14 cellular contexts compared by ENCODE assay signal in genomic region chr11:106133529-106133928, GRCh38. TPM values are rescaled to one million over a fixed set of nuclear protein-coding genes. Genes with fewer than 3 reads are reported as not detected.
DNase-seq lines count a peak whose midpoint lies in the region; ATAC-seq, FAIRE-seq and TF ChIP-seq lines count a peak whose summit lies in the region.
"Had no signal": no experiment of that assay in that cellular context is flagged by ENCODE, and none has a peak within 500 bp of the region (broad histone marks: within the 10 kb centered on the region; RNA-seq: fewer than 3 reads in every experiment).

No MANE protein-coding gene starts in this region.

- H3K4me1 Mint-ChIP-seq in H9 = peaks cover 13 to 21% of the 10 kb centered on the region in 2 experiments
- no peaks in the 10 kb centered on the region for H3K4me1 Mint-ChIP-seq in natural killer cell treated with Interleukin-12 subunit alpha and Interleukin-12 subunit beta and Interleukin-15 and Interleukin-18, amount 100 ng/mL, for 72 hours (ENCODE audit: low read depth in 2 of 2)

- no peaks in the 10 kb centered on the region for H4K20me1 ChIP-seq in H9 (ENCODE audit: control insufficient read depth, insufficient read depth, insufficient read length)

- intact Hi-C loops in Right ventricle myocardium inferior (cut with DNase I) = no loop called here

- no peak overlapping the region for H3K14ac ChIP-seq in H9 (ENCODE audit: insufficient read depth, low read length)

- no peaks in the 10 kb centered on the region for H3K27me3 Mint-ChIP-seq in H9 (ENCODE audit: low read depth)
- H3K27me3 Mint-ChIP-seq in natural killer cell treated with Interleukin-12 subunit alpha and Interleukin-12 subunit beta and Interleukin-15 and Interleukin-18, amount 100 ng/mL, for 72 hours = peaks cover 8 to 27% of the 10 kb centered on the region in 2 donors

- H2BK15ac ChIP-seq in H9 (ENCODE audit: low read depth, low read length) = no peak overlapping the region

- no peak overlapping the region for H3K4me2 ChIP-seq in H9 (ENCODE audit: insufficient read depth, insufficient read length, low read length)

- H3K23ac ChIP-seq in H9 (ENCODE audit: insufficient read length, low read depth, low read length) = no peak overlapping the region

- H2BK120ac ChIP-seq in H9 (ENCODE audit: low read depth, low read length, poor library complexity, severe bottlenecking) = no peak overlapping the region

- H3K27me3 ChIP-seq in H9 (ENCODE audit: insufficient read depth, low read length) (no peaks in the 10 kb centered on the region), foreskin keratinocyte (peaks cover 5% of the 10 kb centered on the region), MG63 (peaks cover 3% of the 10 kb centered on the region; the same call in 1 of the 2 replicates)

- H3K9me3 ChIP-seq in H9 (ENCODE audit: control insufficient read depth, low read depth, low read length) (no peaks in the 10 kb centered on the region), MG63 (no peaks in the 10 kb centered on the region)
- H3K9me3 ChIP-seq: esophagus squamous epithelium had no signal

- H4K91ac ChIP-seq in H9 (ENCODE audit: insufficient read length, low read depth, low read length) = no peak overlapping the region

- no peak overlapping the region for H3K56ac ChIP-seq in H9 (ENCODE audit: insufficient read length, low read depth, low read length)

- FAIRE-seq in D721Med (lab: Jason Lieb, UNC) = no peak

- DNase-seq in D721Med (ENCODE audit: insufficient read length, low spot score) = no peak
- no peak for DNase-seq in H9
- DNase-seq in SK-MEL-5 (ENCODE audit: low read depth, low spot score) = peak; percentile 37
- DNase-seq in foreskin keratinocyte = no peak
- no peak for DNase-seq in cerebellar nuclear complex (lab: John Stamatoyannopoulos, UW)
- DNase-seq in natural killer cell treated with Interleukin-12 subunit alpha and Interleukin-12 subunit beta and Interleukin-15 and Interleukin-18, amount 100 ng/mL, for 72 hours (ENCODE audit: low spot score) = no peak
- no peak for DNase-seq in MG63
- no peak for DNase-seq in Right ventricle myocardium inferior (ENCODE audit: missing footprints)
- DNase-seq: Calu3, esophagus squamous epithelium, kidney glomerular epithelial cell, NCI-H187 had no signal

- no peak overlapping the region for H3T11ph ChIP-seq in H9 (ENCODE audit: low read length)

- no peak overlapping the region for H2BK12ac ChIP-seq in H9 (ENCODE audit: insufficient read length, low read depth, low read length)

- ATAC-seq in foreskin keratinocyte = no peak
- ATAC-seq in natural killer cell treated with Interleukin-12 subunit alpha and Interleukin-12 subunit beta and Interleukin-15 and Interleukin-18, amount 100 ng/mL, for 72 hours = no peak
- ATAC-seq in Right ventricle myocardium inferior = no peak

- peak; percentile 12 for TF ChIP-seq CTCF in D721Med (IDR thresholded peaks at IDR 0.05; ENCODE audit: insufficient read depth, missing control alignments)
- TF ChIP-seq CTCF in H9 (conservative IDR thresholded peaks at IDR 0.05) = peak; percentile 60
- peak; percentile 52 for TF ChIP-seq CTCF in foreskin keratinocyte (conservative IDR thresholded peaks at IDR 0.05)

- no peak overlapping the region for H3K9ac ChIP-seq in H9 (ENCODE audit: extremely low read depth, insufficient read length, low read length)
- H3K9ac ChIP-seq: parathyroid adenoma had no signal

- H3K79me2 ChIP-seq in H9 (ENCODE audit: insufficient read depth, low read length) = no peaks in the 10 kb centered on the region
- H3K79me2 ChIP-seq: parathyroid adenoma had no signal

- no peak overlapping the region for H4K5ac ChIP-seq in H9 (ENCODE audit: insufficient read length, low read depth, low read length)

- peaks cover 5 to 11% of the 10 kb centered on the region in 2 experiments; a peak in 4 of 5 replicates for H3K9me3 Mint-ChIP-seq in H9
- H3K9me3 Mint-ChIP-seq in natural killer cell treated with Interleukin-12 subunit alpha and Interleukin-12 subunit beta and Interleukin-15 and Interleukin-18, amount 100 ng/mL, for 72 hours = peaks cover 6% of the 10 kb centered on the region

- peaks cover 0 to 12% (median 3%) of the 10 kb centered on the region in 3 experiments; a peak in 3 of 7 replicates for H3K36me3 Mint-ChIP-seq in H9 (ENCODE audit: insufficient read depth in 1 of 3, low read depth in 3 of 3)
- no peaks in the 10 kb centered on the region for H3K36me3 Mint-ChIP-seq in natural killer cell treated with Interleukin-12 subunit alpha and Interleukin-12 subunit beta and Interleukin-15 and Interleukin-18, amount 100 ng/mL, for 72 hours

- H3K18ac ChIP-seq in H9 (ENCODE audit: insufficient read length, low read depth, low read length) = no peak overlapping the region

- no peak overlapping the region for H3K4me3 Mint-ChIP-seq in H9
- no peak overlapping the region for H3K4me3 Mint-ChIP-seq in natural killer cell treated with Interleukin-12 subunit alpha and Interleukin-12 subunit beta and Interleukin-15 and Interleukin-18, amount 100 ng/mL, for 72 hours

- H3K27ac ChIP-seq in H9 (ENCODE audit: insufficient read length, low read depth, low read length) (no peak overlapping the region), foreskin keratinocyte (no peak overlapping the region)
- H3K27ac ChIP-seq: esophagus squamous epithelium, parathyroid adenoma, SK-N-MC had no signal

- H2BK5ac ChIP-seq in H9 (ENCODE audit: insufficient read length, low read length) = no peak overlapping the region

- H3K23me2 ChIP-seq in H9 (ENCODE audit: insufficient read length, low read depth, low read length, poor library complexity, severe bottlenecking) = no peaks in the 10 kb centered on the region

- H3K4me1 ChIP-seq in H9 (ENCODE audit: insufficient read depth, low read length) (no peaks in the 10 kb centered on the region), foreskin keratinocyte (no peaks in the 10 kb centered on the region)
- H3K4me1 ChIP-seq: esophagus squamous epithelium, parathyroid adenoma had no signal

- H3K4ac ChIP-seq in H9 (ENCODE audit: low read depth, low read length) = no peak overlapping the region

- H4K8ac ChIP-seq in H9 (replicated peaks; ENCODE audit: insufficient read length, low read depth, low read length) = no peak overlapping the region

- no peaks in the 10 kb centered on the region for H3K36me3 ChIP-seq in MG63
- H3K36me3 ChIP-seq: esophagus squamous epithelium had no signal

- no peak overlapping the region for H3K4me3 ChIP-seq in MG63
- H3K4me3 ChIP-seq: esophagus squamous epithelium, SK-N-MC had no signal

- H3K27ac Mint-ChIP-seq in H9 = no peak overlapping the region
- H3K27ac Mint-ChIP-seq in natural killer cell treated with Interleukin-12 subunit alpha and Interleukin-12 subunit beta and Interleukin-15 and Interleukin-18, amount 100 ng/mL, for 72 hours = no peak overlapping the region

- in situ Hi-C loops in SK-MEL-5 (cut with HindIII; ENCODE audit: low pct_unique_long_range_greater_than_20kb, low sequenced_read_pairs) = no loop called here

- H2AK5ac ChIP-seq in H9 (ENCODE audit: insufficient read length, low read length) = no peak overlapping the region

- H3K79me1 ChIP-seq in H9 (ENCODE audit: insufficient read depth, low read depth, low read length, poor library complexity, severe bottlenecking) = no peaks in the 10 kb centered on the region

- H2AFZ ChIP-seq in H9 (ENCODE audit: low read length) = no peak overlapping the region
- H2AFZ ChIP-seq: parathyroid adenoma had no signal

- H2BK20ac ChIP-seq in H9 (ENCODE audit: low read depth, low read length, poor library complexity, severe bottlenecking) = no peak overlapping the region

RNA-seq across cellular contexts. Expression of gene AASDHPPT, which starts 56.1 kb away (rescaled TPM):
- 46.0 and 47.1 TPM in 2 replicates for total RNA-seq in H9 (2021)
- total RNA-seq in SK-MEL-5 (2014; rRNA removed; shearing (Covaris generic)) = 68.7 and 69.2 TPM in 2 replicates
- 49.7 and 59.6 TPM in 2 replicates for polyA plus RNA-seq in SK-MEL-5 (2015; cell fraction: cytosol; rRNA removed)
- polyA plus RNA-seq in SK-MEL-5 (2015; cell fraction: nucleus; rRNA removed) = 42.4 and 53.5 TPM in 2 replicates
- 42.7 and 43.4 TPM in 2 replicates for total RNA-seq in foreskin keratinocyte
- polyA plus RNA-seq in foreskin keratinocyte = 16.0 and 20.5 TPM in 2 replicates
- total RNA-seq in natural killer cell treated with Interleukin-12 subunit alpha and Interleukin-12 subunit beta and Interleukin-15 and Interleukin-18, amount 100 ng/mL, for 72 hours = 10 to 100 TPM; 36.8 to 37.5 TPM
- 44.5 and 62.1 TPM in 2 replicates for total RNA-seq in MG63 (2014; rRNA removed; shearing (Covaris generic); ENCODE audit: low replicate concordance)
- total RNA-seq in Right ventricle myocardium inferior = 35.0 TPM

RNA-seq across cellular contexts. Expression of gene KBTBD3, which starts 56.4 kb away (rescaled TPM):
- 2.4 and 3.2 TPM in 2 replicates for total RNA-seq in H9 (2021)
- total RNA-seq in SK-MEL-5 (2014; rRNA removed; shearing (Covaris generic)) = 4.9 and 8.7 TPM in 2 replicates
- polyA plus RNA-seq in SK-MEL-5 (2015; cell fraction: cytosol; rRNA removed) = 1.3 and 1.7 TPM in 2 replicates
- polyA plus RNA-seq in SK-MEL-5 (2015; cell fraction: nucleus; rRNA removed) = 2.6 and 4.7 TPM in 2 replicates
- 2.9 and 4.3 TPM in 2 replicates for total RNA-seq in foreskin keratinocyte
- 3.4 and 6.3 TPM in 2 replicates for polyA plus RNA-seq in foreskin keratinocyte
- 1 to 10 TPM; 2.5 to 6.7 TPM for total RNA-seq in natural killer cell treated with Interleukin-12 subunit alpha and Interleukin-12 subunit beta and Interleukin-15 and Interleukin-18, amount 100 ng/mL, for 72 hours
- total RNA-seq in MG63 (2014; rRNA removed; shearing (Covaris generic); ENCODE audit: low replicate concordance) = 0.63 and 1.4 TPM in 2 replicates
- total RNA-seq in Right ventricle myocardium inferior = 12.1 TPM
